In the genomic region with DNA sequence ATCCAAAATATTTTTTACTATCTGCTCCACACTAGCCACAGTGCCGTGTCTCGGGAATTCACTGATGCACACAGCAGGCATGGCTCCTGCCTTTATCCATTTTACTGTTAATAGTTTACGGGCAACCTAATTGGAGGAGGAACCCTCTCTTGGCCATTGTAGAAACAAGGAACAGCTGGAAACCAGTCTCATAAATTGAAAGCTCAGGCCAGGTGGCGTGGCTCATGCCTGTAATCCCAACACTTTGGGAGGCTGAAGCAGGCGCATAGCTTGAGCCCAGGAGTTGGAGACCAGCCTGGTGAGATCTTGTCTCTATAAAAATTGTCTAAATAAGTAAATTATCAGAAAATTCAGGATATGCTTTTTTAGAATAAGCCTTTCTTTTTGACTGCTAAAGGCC, we compare ENCODE assay signal across 21 cellular contexts. TPM values are rescaled to one million over a fixed set of nuclear protein-coding genes. Genes with fewer than 3 reads are reported as not detected.
DNase-seq lines count a peak whose midpoint lies in the region; TF ChIP-seq lines count a peak whose summit lies in the region.
"Had no signal": no experiment of that assay in that cellular context is flagged by ENCODE, and none has a peak within 500 bp of the region (broad histone marks: within the 10 kb centered on the region; RNA-seq: fewer than 3 reads in every experiment).

No MANE protein-coding gene starts in this region.

- H3K4me1 Mint-ChIP-seq in nephron, result peaks cover 7% of the 10 kb centered on the region
- H3K4me1 Mint-ChIP-seq: T-cell had no signal

- H3K27me3 Mint-ChIP-seq in nephron (ENCODE audit: low read depth), result peaks cover 9% of the 10 kb centered on the region
- H3K27me3 Mint-ChIP-seq: CD4-positive, alpha-beta T cell; T-cell had no signal

- peak; percentile 4 for DNase-seq in DMS 273 treated with DMSO at 0.1 percent for 48 hours (lab: John Stamatoyannopoulos, UW)
- DNase-seq in NCI-H146 (lab: John Stamatoyannopoulos, UW), result peak; percentile 64
- peak; percentile 88 for DNase-seq in NCI-H82 (lab: John Stamatoyannopoulos, UW)
- no peak for DNase-seq in G401 (ENCODE audit: low spot score)
- DNase-seq in NCI-H1092 (lab: John Stamatoyannopoulos, UW), result no peak
- no peak for DNase-seq in DMS79 treated with DMSO at 0.1 percent for 48 hours (lab: John Stamatoyannopoulos, UW)
- DNase-seq: AML-193; CD4-positive, alpha-beta T cell; EL; GF-D8; Karpas-422; NCI-H1092 treated with DMSO at 0.1 percent for 48 hours; NCI-H1436; NCI-H1930; NCI-H2107; PC-3; T-cell had no signal

- no peak overlapping the region for H3K4me3 Mint-ChIP-seq in nephron
- H3K4me3 Mint-ChIP-seq: CD4-positive, alpha-beta T cell; T-cell had no signal

- H3K9me3 Mint-ChIP-seq in nephron, result no peaks in the 10 kb centered on the region
- H3K9me3 Mint-ChIP-seq: CD4-positive, alpha-beta T cell; T-cell had no signal

- no peaks in the 10 kb centered on the region for H3K36me3 Mint-ChIP-seq in nephron (ENCODE audit: low read depth)
- H3K36me3 Mint-ChIP-seq: T-cell had no signal

- no peak for TF ChIP-seq CTCF in nephron (IDR thresholded peaks at IDR 0.05; ENCODE audit: unreplicated experiment in 3 of 3)

- in situ Hi-C loops in G401 (cut with HindIII; ENCODE audit: low sequenced_read_pairs), result no loop called here

- peak overlapping the region; percentile 14 to 57 (median 27) for H3K27ac Mint-ChIP-seq in nephron
- H3K27ac Mint-ChIP-seq: CD4-positive, alpha-beta T cell; T-cell had no signal

RNA-seq across cellular contexts. Expression of a gene that starts 39.0 kb away (rescaled TPM):
- total RNA-seq in G401 (2014; rRNA removed; shearing (Covaris generic)), result not detected in 2 replicates
- total RNA-seq: HT-29; NCI-H460; PC-3; T-helper 2 cell treated with Interferon-gamma antibody and Interleukin-4, amounts not matched to agents 100 ng/mL and 5 ng/mL, for 36 hours had no signal

RNA-seq across cellular contexts. Expression of a gene that starts 55.6 kb away (rescaled TPM):
- 32.7 and 61.7 TPM in 2 replicates for total RNA-seq in G401 (2014; rRNA removed; shearing (Covaris generic))

Comparison
In these comparisons a context has a peak if more than half of its experiments do, and no peak if none do; other contexts are left out.
1. DNase-seq: peak in DMS 273 treated with DMSO at 0.1 percent for 48 hours (single experiment), NCI-H146 (single experiment) and NCI-H82 (single experiment); none in G401 (single experiment), NCI-H1092 (single experiment) and DMS79 treated with DMSO at 0.1 percent for 48 hours (single experiment).